Comparison of ENCODE assay signal across 9 cellular contexts in genomic region chr1:13730751-13731482, GRCh38. TPM values are rescaled to one million over a fixed set of nuclear protein-coding genes. Genes with fewer than 3 reads are reported as not detected.
DNase-seq lines count a peak whose midpoint lies in the region; ATAC-seq, FAIRE-seq and TF ChIP-seq lines count a peak whose summit lies in the region.
"Had no signal": no experiment of that assay in that cellular context is flagged by ENCODE, and none has a peak within 500 bp of the region (broad histone marks: within the 10 kb centered on the region; RNA-seq: fewer than 3 reads in every experiment).

No MANE protein-coding gene starts in this region.

- WGBS in suprapubic skin, result 43% methylated on average over 12 of the region's 12 CpGs

- peak overlapping the region; percentile 98 for H3K27ac Mint-ChIP-seq in activated naive CD8-positive, alpha-beta T cell
- H3K27ac Mint-ChIP-seq in naive thymus-derived CD8-positive, alpha-beta T cell, result peak overlapping the region; percentile 97 to 100 (median 99)

- peaks cover 4% of the 10 kb centered on the region for H3K36me3 Mint-ChIP-seq in activated naive CD8-positive, alpha-beta T cell
- H3K36me3 Mint-ChIP-seq in naive thymus-derived CD8-positive, alpha-beta T cell, result peaks cover 0 to 16% (median 0%) of the 10 kb centered on the region in 3 donors

- H3K4me3 Mint-ChIP-seq in activated naive CD8-positive, alpha-beta T cell, result peak overlapping the region; percentile 89
- peak overlapping the region; percentile 67 to 93 (median 86) for H3K4me3 Mint-ChIP-seq in naive thymus-derived CD8-positive, alpha-beta T cell

- H3K4me1 ChIP-seq in suprapubic skin, result peaks cover 19% of the 10 kb centered on the region
- H3K4me1 ChIP-seq: body of pancreas had no signal

- no peaks in the 10 kb centered on the region for H3K9me3 Mint-ChIP-seq in activated naive CD8-positive, alpha-beta T cell (ENCODE audit: low read depth)
- no peaks in the 10 kb centered on the region for H3K9me3 Mint-ChIP-seq in naive thymus-derived CD8-positive, alpha-beta T cell

- no peak for TF ChIP-seq EP300 in suprapubic skin (IDR thresholded peaks at IDR 0.05)

- DNase-seq in SK-N-MC (ENCODE audit: low read depth, low spot score) (no peak), suprapubic skin (ENCODE audit: low spot score in 2 of 2) (no peak), NCI-H446 treated with DMSO at 0.1 percent for 48 hours (lab: John Stamatoyannopoulos, UW) (no peak), H54 (ENCODE audit: insufficient read length, low spot score) (no peak)
- peak; percentile 65 to 95 (median 86) for DNase-seq in naive thymus-derived CD8-positive, alpha-beta T cell

- H3K27me3 ChIP-seq in suprapubic skin, result no peaks in the 10 kb centered on the region
- H3K27me3 ChIP-seq: body of pancreas had no signal

- TF ChIP-seq POLR2A in suprapubic skin (IDR thresholded peaks at IDR 0.05) (no peak), H54 (IDR thresholded peaks at IDR 0.05; ENCODE audit: low read depth, low read length) (no peak)

- H3K27ac ChIP-seq in SK-N-MC (peak overlapping the region; percentile 31; the same call in 1 of the 2 replicates), suprapubic skin (peak overlapping the region; percentile 29)
- H3K27ac ChIP-seq: body of pancreas had no signal

- peaks cover 91% of the 10 kb centered on the region for H3K4me1 Mint-ChIP-seq in activated naive CD8-positive, alpha-beta T cell (ENCODE audit: low read depth)
- peaks cover 46 to 99% (median 92%) of the 10 kb centered on the region in 4 donors for H3K4me1 Mint-ChIP-seq in naive thymus-derived CD8-positive, alpha-beta T cell

- FAIRE-seq in H54 (lab: Jason Lieb, UNC), result no peak

- H3K9ac ChIP-seq in SK-N-MC (ENCODE audit: insufficient read length), result no peak overlapping the region

- peaks cover 3% of the 10 kb centered on the region; the same call in 1 of the 2 replicates for H3K36me3 ChIP-seq in SK-N-MC (ENCODE audit: insufficient read depth, low read length)
- no peaks in the 10 kb centered on the region for H3K36me3 ChIP-seq in suprapubic skin

- H3K27me3 Mint-ChIP-seq in activated naive CD8-positive, alpha-beta T cell, result no peaks in the 10 kb centered on the region
- H3K27me3 Mint-ChIP-seq in naive thymus-derived CD8-positive, alpha-beta T cell, result no peaks in the 10 kb centered on the region

- no peak for TF ChIP-seq CTCF in suprapubic skin (IDR thresholded peaks at IDR 0.05)

- POLR2A ChIA-PET in naive thymus-derived CD8-positive, alpha-beta T cell (lab: Charles Lee), result interaction anchor here (0.7 to 7.0 kb wide), 12 partner anchors 9 to 42 kb away, joined by 3 to 103 read pairs (median 5); partner anchors contain the start of gene PRDM2

- H3K9me3 ChIP-seq in SK-N-MC (ENCODE audit: low read depth, low read length) (no peaks in the 10 kb centered on the region), suprapubic skin (no peaks in the 10 kb centered on the region)
- H3K9me3 ChIP-seq: body of pancreas had no signal

- ATAC-seq in GM18873 (IDR thresholded peaks at IDR 0.05; ENCODE audit: low FRiP score, unreplicated experiment) (peak; percentile 85), HG02973 (IDR thresholded peaks at IDR 0.05; ENCODE audit: unreplicated experiment) (peak; percentile 91)
- ATAC-seq in naive thymus-derived CD8-positive, alpha-beta T cell, result peak; percentile 85 to 90
- ATAC-seq: body of pancreas had no signal

- H3K4me3 ChIP-seq in SK-N-MC (no peak overlapping the region), suprapubic skin (peak overlapping the region; percentile 25)
- H3K4me3 ChIP-seq: body of pancreas had no signal

RNA-seq across cellular contexts. Expression of gene PRDM2, which starts 30.9 kb away (rescaled TPM):
- 100 to 1,000 TPM; 145 to 146 TPM for total RNA-seq in naive thymus-derived CD8-positive, alpha-beta T cell
- 10 to 100 TPM; 16.8 to 23.0 (median 20.1) TPM for polyA plus RNA-seq in naive thymus-derived CD8-positive, alpha-beta T cell
- total RNA-seq in suprapubic skin, result 10 to 100 TPM; 54.4 to 99.1 (median 63.1) TPM

Comparison
In these comparisons a context has a peak if more than half of its experiments do, and no peak if none do; other contexts are left out.
1. DNase-seq: peak in naive thymus-derived CD8-positive, alpha-beta T cell (10 of 10); none in SK-N-MC (single experiment), suprapubic skin (0 of 2), NCI-H446 treated with DMSO at 0.1 percent for 48 hours (single experiment) and H54 (single experiment).
2. Peak in every context shown above with its lines, with median percentiles within 50 percentile points of each other: ATAC-seq.